Comparison of ENCODE assay signal across 8 cellular contexts in genomic region chr6:1254326-1254725, GRCh38. TPM values are rescaled to one million over a fixed set of nuclear protein-coding genes. Genes with fewer than 3 reads are reported as not detected.
"Had no signal": no experiment of that assay in that cellular context is flagged by ENCODE, and none has a peak within 500 bp of the region (broad histone marks: within the 10 kb centered on the region; RNA-seq: fewer than 3 reads in every experiment).

No MANE protein-coding gene starts in this region.

- H3K4me3 ChIP-seq: GM12878 had no signal

- DNase-seq: GDM1, GF-D8 had no signal

- ATAC-seq: GM12878 had no signal

- FAIRE-seq: G401.6, GM12878, GM12891, GM12892, GM18507, GM19239 had no signal

RNA-seq across cellular contexts. Expression of gene FOXQ1, which starts 57.6 kb away (rescaled TPM):
- polyA plus RNA-seq: GM12878 had no signal
